Comparison of ENCODE assay signal across 8 cellular contexts in genomic region chr15:99076555-99077308, GRCh38. TPM values are rescaled to one million over a fixed set of nuclear protein-coding genes. Genes with fewer than 3 reads are reported as not detected.
DNase-seq lines count a peak whose midpoint lies in the region; ATAC-seq, FAIRE-seq and TF ChIP-seq lines count a peak whose summit lies in the region.

No MANE protein-coding gene starts in this region.

- no peaks in the 10 kb centered on the region for H3K36me3 ChIP-seq in kidney epithelial cell (ENCODE audit: control insufficient read depth, insufficient read depth, low read length)

- peak; percentile 93 for FAIRE-seq in GM18507 (lab: Jason Lieb, UNC)

- H3K4me1 Mint-ChIP-seq in T-helper 2 cell treated with Interferon-gamma antibody and Interleukin-4, amounts not matched to agents 5 μg/mL and 100 μg/mL, for 36 hours (ENCODE audit: low read depth) = peaks cover 5% of the 10 kb centered on the region
- peaks cover 5% of the 10 kb centered on the region for H3K4me1 Mint-ChIP-seq in central memory CD8-positive, alpha-beta T cell

- TF ChIP-seq CTCF in AG09319 (IDR thresholded peaks at IDR 0.05; ENCODE audit: low read depth, low read length) (peak; percentile 84), kidney epithelial cell (IDR thresholded peaks at IDR 0.05; ENCODE audit: insufficient read depth, low read length, poor library complexity, severe bottlenecking) (peak; percentile 82)

- peak overlapping the region; percentile 83 for H3K4me3 Mint-ChIP-seq in T-helper 2 cell treated with Interferon-gamma antibody and Interleukin-4, amounts not matched to agents 5 μg/mL and 100 μg/mL, for 36 hours
- H3K4me3 Mint-ChIP-seq in central memory CD8-positive, alpha-beta T cell = peak overlapping the region; percentile 67

- no peaks in the 10 kb centered on the region for H3K36me3 Mint-ChIP-seq in T-helper 2 cell treated with Interferon-gamma antibody and Interleukin-4, amounts not matched to agents 5 μg/mL and 100 μg/mL, for 36 hours (ENCODE audit: low read depth)
- no peaks in the 10 kb centered on the region for H3K36me3 Mint-ChIP-seq in central memory CD8-positive, alpha-beta T cell (ENCODE audit: insufficient read depth)

- peak overlapping the region; percentile 9 for H3K4me3 ChIP-seq in kidney epithelial cell (ENCODE audit: low read depth, low read length)

- no peaks in the 10 kb centered on the region for H3K9me3 Mint-ChIP-seq in T-helper 2 cell treated with Interferon-gamma antibody and Interleukin-4, amounts not matched to agents 5 μg/mL and 100 μg/mL, for 36 hours
- H3K9me3 Mint-ChIP-seq in central memory CD8-positive, alpha-beta T cell = no peaks in the 10 kb centered on the region

- peaks cover 24% of the 10 kb centered on the region for H3K27me3 Mint-ChIP-seq in T-helper 2 cell treated with Interferon-gamma antibody and Interleukin-4, amounts not matched to agents 5 μg/mL and 100 μg/mL, for 36 hours (ENCODE audit: low read depth)
- peaks cover 29% of the 10 kb centered on the region for H3K27me3 Mint-ChIP-seq in central memory CD8-positive, alpha-beta T cell

- H3K27me3 ChIP-seq in kidney epithelial cell (ENCODE audit: control insufficient read depth, insufficient read depth, low read length) = no peaks in the 10 kb centered on the region

- H3K27ac Mint-ChIP-seq in T-helper 2 cell treated with Interferon-gamma antibody and Interleukin-4, amounts not matched to agents 5 μg/mL and 100 μg/mL, for 36 hours = peak overlapping the region; percentile 78
- peak overlapping the region; percentile 16 for H3K27ac Mint-ChIP-seq in central memory CD8-positive, alpha-beta T cell (ENCODE audit: low read depth)

- peak; percentile 68 for DNase-seq in AG09319 (ENCODE audit: extremely low read depth, low read depth)
- no peak for DNase-seq in GM18507 (ENCODE audit: extremely low spot score, insufficient read length, low read depth)
- peak; percentile 39 for DNase-seq in NCI-H187 (lab: John Stamatoyannopoulos, UW)
- peak; percentile 37 for DNase-seq in T-helper 2 cell treated with Interferon-gamma antibody and Interleukin-4, amounts not matched to agents 5 μg/mL and 100 μg/mL, for 36 hours (ENCODE audit: low spot score)
- DNase-seq in central memory CD8-positive, alpha-beta T cell (ENCODE audit: low spot score in 2 of 2) = peak in 1 of 2 donors; percentile 17
- peak; percentile 53 for DNase-seq in kidney epithelial cell (ENCODE audit: low read depth)
- DNase-seq in stimulated activated CD4-positive, alpha-beta T cell treated with anti-CD3 and anti-CD28 coated beads, Interleukin-12 subunit alpha, Interleukin-12 subunit beta, amount 100 ng/mL, for 4 hours = peak; percentile 9

- ATAC-seq in HG02973 (IDR thresholded peaks at IDR 0.05; ENCODE audit: unreplicated experiment) = peak; percentile 93
- peak; percentile 68 for ATAC-seq in central memory CD8-positive, alpha-beta T cell (replicated peaks; ENCODE audit: extremely low read depth, poor library complexity, severe bottlenecking)

RNA-seq across cellular contexts. Expression of gene SYNM, which starts 28.1 kb away (rescaled TPM):
- total RNA-seq in kidney epithelial cell = 3.7 and 3.9 TPM in 2 replicates
